ENCODE assay signal across 8 cellular contexts in genomic region chr6:159727717-159728440, GRCh38. TPM values are rescaled to one million over a fixed set of nuclear protein-coding genes. Genes with fewer than 3 reads are reported as not detected.
DNase-seq lines count a peak whose midpoint lies in the region; ATAC-seq and TF ChIP-seq lines count a peak whose summit lies in the region.

No MANE protein-coding gene starts in this region.

- peaks cover 6% of the 10 kb centered on the region for H3K9me3 Mint-ChIP-seq in activated naive CD4-positive, alpha-beta T cell treated with anti-CD3 and anti-CD28 coated beads, Interleukin-2, amount 10 ng/mL, durations not matched to agents 7 days and 5 days
- no peaks in the 10 kb centered on the region for H3K9me3 Mint-ChIP-seq in progenitor cell of endocrine pancreas (ENCODE audit: low read depth)

- H3K4me1 ChIP-seq in HAP-1, result peaks cover 20% of the 10 kb centered on the region
- peaks cover 3 to 59% (median 47%) of the 10 kb centered on the region in 12 donors for H3K4me1 ChIP-seq in heart left ventricle

- 0 to 1% (median 1%) methylated on average over 26 to 44 of the region's 44 CpGs for WGBS in heart left ventricle, 4 donors

- H3K4me3 ChIP-seq in HAP-1 (peak overlapping the region; percentile 95), LNCaP clone FGC (ENCODE audit: low read depth, low read length) (peak overlapping the region; percentile 72), heart left ventricle (peak overlapping the region; percentile 64 to 98 (median 92))

- DNase-seq in activated naive CD4-positive, alpha-beta T cell (lab: John Stamatoyannopoulos, UW), result peak in 3 of 4 experiments; percentile 48 to 60 (median 59)
- DNase-seq in activated naive CD4-positive, alpha-beta T cell treated with Interleukin-2 at 50 U/mL for 16 hours, result no peak
- DNase-seq in HAP-1 (ENCODE audit: low spot score in 2 of 2), result no peak
- no peak for DNase-seq in LNCaP clone FGC (ENCODE audit: low read depth)
- DNase-seq in activated naive CD4-positive, alpha-beta T cell treated with anti-CD3 and anti-CD28 coated beads, Interleukin-2, amount 10 ng/mL, durations not matched to agents 7 days and 5 days, result peak; percentile 65
- DNase-seq in heart left ventricle, result peak in 2 of 5 donors; percentile 61 to 62
- DNase-seq in progenitor cell of endocrine pancreas (ENCODE audit: low spot score, unreplicated experiment), result peak; percentile 37
- DNase-seq in activated gamma-delta T cell treated with Interleukin-2 at 50 U/mL for 16 hours, result no peak

- intact Hi-C loops in heart left ventricle (cut with DNase I), result loop anchor here in 9 of 10 donors (1.0 to 5.0 kb wide), 12 partner anchors 33 to 64 kb away; partner anchors contain the start of genes SOD2 (in 7 of the 9), TCP1 (in 6 of the 9), ACAT2 (in 2 of the 9) and MRPL18 (in 2 of the 9)

- CTCF ChIA-PET in activated naive CD4-positive, alpha-beta T cell treated with anti-CD3 and anti-CD28 coated beads, Interleukin-2, amount 10 ng/mL, durations not matched to agents 7 days and 5 days (lab: Charles Lee), result interaction anchor here (1.6 kb wide), 1 partner anchor 36 kb away, joined by 7 read pairs; no protein-coding TSS in a partner anchor

- H3K36me3 ChIP-seq in HAP-1 (replicated peaks) (peaks cover 23% of the 10 kb centered on the region), heart left ventricle (peaks cover 0 to 10% (median 0%) of the 10 kb centered on the region in 9 donors)

- peak in 3 of 4 donors; percentile 15 to 58 (median 49) for ATAC-seq in heart left ventricle

- peak overlapping the region; percentile 88 for H3K4me3 Mint-ChIP-seq in activated naive CD4-positive, alpha-beta T cell treated with anti-CD3 and anti-CD28 coated beads, Interleukin-2, amount 10 ng/mL, durations not matched to agents 7 days and 5 days
- peak overlapping the region; percentile 90 for H3K4me3 Mint-ChIP-seq in progenitor cell of endocrine pancreas (ENCODE audit: low read depth)

- peaks cover 7% of the 10 kb centered on the region for H3K27me3 Mint-ChIP-seq in activated naive CD4-positive, alpha-beta T cell treated with anti-CD3 and anti-CD28 coated beads, Interleukin-2, amount 10 ng/mL, durations not matched to agents 7 days and 5 days
- H3K27me3 Mint-ChIP-seq in progenitor cell of endocrine pancreas, result no peaks in the 10 kb centered on the region

- H3K27ac Mint-ChIP-seq in activated naive CD4-positive, alpha-beta T cell treated with anti-CD3 and anti-CD28 coated beads, Interleukin-2, amount 10 ng/mL, durations not matched to agents 7 days and 5 days, result peak overlapping the region; percentile 95
- H3K27ac Mint-ChIP-seq in progenitor cell of endocrine pancreas, result peak overlapping the region; percentile 98

- TF ChIP-seq CTCF in LNCaP clone FGC (IDR thresholded peaks at IDR 0.05; ENCODE audit: control insufficient read depth, extremely low read depth, insufficient read depth) (no peak), heart left ventricle (IDR thresholded peaks at IDR 0.05) (peak in 1 of 12 donors; percentile 11), progenitor cell of endocrine pancreas (IDR thresholded peaks at IDR 0.05; ENCODE audit: unreplicated experiment) (peak; percentile 19)

- TF ChIP-seq POLR2A in heart left ventricle (IDR thresholded peaks at IDR 0.05), result no peak

- H3K27me3 ChIP-seq in HAP-1 (ENCODE audit: low read depth) (no peaks in the 10 kb centered on the region), heart left ventricle (no peaks in the 10 kb centered on the region)

- in situ Hi-C loops in HAP-1 (cut with MboI; ENCODE audit: low sequenced_read_pairs), result no loop called here

- peaks cover 64% of the 10 kb centered on the region for H3K4me1 Mint-ChIP-seq in activated naive CD4-positive, alpha-beta T cell treated with anti-CD3 and anti-CD28 coated beads, Interleukin-2, amount 10 ng/mL, durations not matched to agents 7 days and 5 days
- peaks cover 26% of the 10 kb centered on the region for H3K4me1 Mint-ChIP-seq in progenitor cell of endocrine pancreas (ENCODE audit: low read depth)

- peak overlapping the region; percentile 95 to 100 (median 99) for H3K27ac ChIP-seq in heart left ventricle

- peaks cover 44% of the 10 kb centered on the region for H3K36me3 Mint-ChIP-seq in activated naive CD4-positive, alpha-beta T cell treated with anti-CD3 and anti-CD28 coated beads, Interleukin-2, amount 10 ng/mL, durations not matched to agents 7 days and 5 days
- H3K36me3 Mint-ChIP-seq in progenitor cell of endocrine pancreas (ENCODE audit: insufficient read depth), result peaks cover 12% of the 10 kb centered on the region

- H3K9me3 ChIP-seq in HAP-1 (no peaks in the 10 kb centered on the region), heart left ventricle (no peaks in the 10 kb centered on the region)

RNA-seq across cellular contexts. Expression of gene WTAP, which starts 0.6 kb away (rescaled TPM):
- total RNA-seq in heart left ventricle, result 10 to 100 TPM; 39.0 to 70.2 (median 48.2) TPM
- polyA plus RNA-seq in heart left ventricle, result 10 to 100 TPM; 30.7 to 75.3 TPM
- total RNA-seq in progenitor cell of endocrine pancreas, result 126 and 131 TPM in 2 replicates

RNA-seq across cellular contexts. Expression of gene ACAT2, which starts 34.0 kb away (rescaled TPM):
- 1 to 10 TPM; 1.3 to 9.9 (median 7.3) TPM for total RNA-seq in heart left ventricle
- 10 to 100 TPM in 1 of 2 donors, 1 to 10 TPM in 1; 2.8 to 18.1 TPM for polyA plus RNA-seq in heart left ventricle
- total RNA-seq in progenitor cell of endocrine pancreas, result 85.1 and 103 TPM in 2 replicates

RNA-seq across cellular contexts. Expression of gene SOD2, which starts 34.8 kb away (rescaled TPM):
- total RNA-seq in heart left ventricle (1,000 to 10,000 TPM in 1 of 9 donors, 100 to 1,000 TPM in 8; 599 to 1,000 (median 741) TPM), progenitor cell of endocrine pancreas (64.8 and 68.9 TPM in 2 replicates)
- polyA plus RNA-seq in heart left ventricle, result 100 to 1,000 TPM; 263 to 459 TPM

Comparison
In these comparisons a context has a peak if more than half of its experiments do, and no peak if none do; other contexts are left out.
1. DNase-seq: peak in activated naive CD4-positive, alpha-beta T cell (3 of 4), activated naive CD4-positive, alpha-beta T cell treated with anti-CD3 and anti-CD28 coated beads, Interleukin-2, amount 10 ng/mL, durations not matched to agents 7 days and 5 days (single experiment) and progenitor cell of endocrine pancreas (single experiment); none in activated naive CD4-positive, alpha-beta T cell treated with Interleukin-2 at 50 U/mL for 16 hours (single experiment), HAP-1 (0 of 2), LNCaP clone FGC (single experiment) and activated gamma-delta T cell treated with Interleukin-2 at 50 U/mL for 16 hours (single experiment).
2. Peak in every context shown above with its lines, with median percentiles within 50 percentile points of each other: H3K4me3 ChIP-seq.